In the genomic region with DNA sequence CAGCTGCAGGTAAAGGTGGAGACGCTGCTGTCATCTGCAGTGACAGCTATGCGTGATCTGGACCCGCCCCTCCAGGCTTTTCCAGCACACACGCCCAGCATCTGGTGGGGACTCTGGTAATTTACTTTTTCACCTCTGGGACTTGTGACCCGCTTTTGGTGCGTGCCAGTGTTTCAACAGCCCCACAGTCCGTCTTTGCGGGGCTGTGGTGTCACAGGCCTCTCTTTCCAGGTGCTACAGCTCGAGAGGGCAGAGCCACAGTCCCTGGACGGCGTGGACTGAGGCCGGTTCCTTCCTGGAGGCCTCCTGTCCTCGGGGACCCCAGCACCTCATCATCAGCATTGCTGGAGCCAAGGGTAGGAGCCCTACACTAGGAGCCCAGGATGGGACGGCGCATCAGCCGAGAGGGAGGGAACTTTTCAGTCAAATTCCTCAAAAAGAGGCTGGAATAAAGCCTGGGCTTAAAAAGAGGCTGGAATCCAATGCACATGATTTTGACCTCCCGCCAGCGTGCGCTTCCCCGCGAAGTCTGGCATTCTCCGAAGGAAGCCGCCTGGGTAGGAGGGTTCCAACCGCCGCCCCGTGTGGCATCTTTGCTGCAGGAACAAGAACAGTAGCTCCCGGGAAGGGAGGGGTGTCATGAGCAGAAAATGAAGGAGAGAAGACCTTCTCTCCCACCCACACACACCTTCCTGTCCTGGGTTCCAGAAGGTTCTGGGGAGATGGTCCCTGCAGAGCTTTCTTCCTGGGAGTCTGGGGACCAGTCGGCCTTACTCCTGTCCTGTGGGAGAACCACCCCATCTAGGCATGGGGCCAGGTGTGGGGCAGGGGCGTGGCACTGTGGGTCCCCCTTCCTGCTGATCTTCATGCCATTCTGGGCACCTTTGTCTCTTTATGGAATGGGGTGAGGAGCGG, we compare ENCODE assay signal across 22 cellular contexts. TPM values are rescaled to one million over a fixed set of nuclear protein-coding genes. Genes with fewer than 3 reads are reported as not detected.
A peak's percentile ranks its signal among the peaks of the same experiment; 100 is the strongest.
DNase-seq lines count a peak whose midpoint lies in the region; ATAC-seq and TF ChIP-seq lines count a peak whose summit lies in the region.
"Had no signal": no experiment of that assay in that cellular context is flagged by ENCODE, and none has a peak within 500 bp of the region (broad histone marks: within the 10 kb centered on the region; RNA-seq: fewer than 3 reads in every experiment).

No MANE protein-coding gene starts in this region.

- H3K9me3 ChIP-seq in DND-41 (ENCODE audit: insufficient read depth, low read length, severe bottlenecking) (no peaks in the 10 kb centered on the region), breast epithelium (no peaks in the 10 kb centered on the region)
- H3K9me3 ChIP-seq: MG63 had no signal

- no peak overlapping the region for H3K4me2 ChIP-seq in DND-41 (ENCODE audit: insufficient read depth, low read length)

- H3K4me1 ChIP-seq in DND-41 (ENCODE audit: insufficient read depth, low read length) (no peaks in the 10 kb centered on the region; the same call in 1 of the 2 replicates), breast epithelium (no peaks in the 10 kb centered on the region)

- no peak overlapping the region for H2AFZ ChIP-seq in DND-41 (ENCODE audit: low read depth, low read length)

- no peak overlapping the region for H3K9ac ChIP-seq in DND-41 (ENCODE audit: low read depth, low read length)

- no peaks in the 10 kb centered on the region for H4K20me1 ChIP-seq in DND-41 (ENCODE audit: insufficient read depth, low read length)

- peak; percentile 12 for DNase-seq in activated T-cell treated with anti-CD3 and anti-CD28 coated beads, Interleukin-2, amount 50 U/mL, for 24 hours
- DNase-seq in activated T-cell treated with anti-CD3 and anti-CD28 coated beads, Interleukin-2, amount 50 U/mL, for 4 hours, result no peak
- DNase-seq in DND-41 (peak; percentile 1), osteocyte (ENCODE audit: extremely low spot score, unreplicated experiment) (peak; percentile 79), coronary artery (ENCODE audit: low spot score) (no peak), COLO668 (lab: John Stamatoyannopoulos, UW; ENCODE audit: unreplicated experiment) (no peak), breast epithelium (ENCODE audit: low spot score in 2 of 2) (no peak)
- DNase-seq in activated CD8-positive, alpha-beta memory T cell treated with anti-CD3 and anti-CD28 coated beads, Interleukin-2, amount 10 ng/mL, durations not matched to agents 7 days and 5 days, result peak; percentile 16
- DNase-seq: AML-193, DMS53, EL, GF-D8, NCI-H1417, NCI-H1694 treated with DMSO at 0.1 percent for 48 hours, NCI-H2081 treated with DMSO at 0.1 percent for 48 hours, NCI-H2171 treated with DMSO at 0.1 percent for 48 hours, NCI-H524 treated with DMSO at 0.1 percent for 48 hours, NCI-H82 had no signal

- peaks cover 3% of the 10 kb centered on the region for H3K4me1 Mint-ChIP-seq in activated T-cell treated with anti-CD3 and anti-CD28 coated beads, Interleukin-2, amount 50 U/mL, for 24 hours (ENCODE audit: low read depth)
- H3K4me1 Mint-ChIP-seq in activated T-cell treated with anti-CD3 and anti-CD28 coated beads, Interleukin-2, amount 50 U/mL, for 4 hours (ENCODE audit: low read depth), result no peaks in the 10 kb centered on the region
- no peaks in the 10 kb centered on the region for H3K4me1 Mint-ChIP-seq in activated CD8-positive, alpha-beta memory T cell treated with anti-CD3 and anti-CD28 coated beads, Interleukin-2, amount 10 ng/mL, durations not matched to agents 7 days and 5 days
- H3K4me1 Mint-ChIP-seq in osteocyte (ENCODE audit: unreplicated experiment), result peaks cover 11% of the 10 kb centered on the region

- no peaks in the 10 kb centered on the region for H3K27me3 Mint-ChIP-seq in activated T-cell treated with anti-CD3 and anti-CD28 coated beads, Interleukin-2, amount 50 U/mL, for 24 hours
- H3K27me3 Mint-ChIP-seq in activated T-cell treated with anti-CD3 and anti-CD28 coated beads, Interleukin-2, amount 50 U/mL, for 4 hours (ENCODE audit: low read depth), result no peaks in the 10 kb centered on the region
- H3K27me3 Mint-ChIP-seq in activated CD8-positive, alpha-beta memory T cell treated with anti-CD3 and anti-CD28 coated beads, Interleukin-2, amount 10 ng/mL, durations not matched to agents 7 days and 5 days, result no peaks in the 10 kb centered on the region
- no peaks in the 10 kb centered on the region for H3K27me3 Mint-ChIP-seq in osteocyte (ENCODE audit: unreplicated experiment)

- H3K36me3 Mint-ChIP-seq in activated T-cell treated with anti-CD3 and anti-CD28 coated beads, Interleukin-2, amount 50 U/mL, for 24 hours (ENCODE audit: low read depth), result peaks cover 95% of the 10 kb centered on the region
- H3K36me3 Mint-ChIP-seq in activated T-cell treated with anti-CD3 and anti-CD28 coated beads, Interleukin-2, amount 50 U/mL, for 4 hours (ENCODE audit: insufficient read depth), result peaks cover 68% of the 10 kb centered on the region
- peaks cover 54% of the 10 kb centered on the region for H3K36me3 Mint-ChIP-seq in activated CD8-positive, alpha-beta memory T cell treated with anti-CD3 and anti-CD28 coated beads, Interleukin-2, amount 10 ng/mL, durations not matched to agents 7 days and 5 days
- H3K36me3 Mint-ChIP-seq in osteocyte (ENCODE audit: unreplicated experiment), result peaks cover 46% of the 10 kb centered on the region

- H3K79me2 ChIP-seq in DND-41 (ENCODE audit: insufficient read depth, low read length), result no peaks in the 10 kb centered on the region

- TF ChIP-seq POLR2A in breast epithelium (IDR thresholded peaks at IDR 0.05), result no peak

- no peak overlapping the region for H3K4me3 ChIP-seq in DND-41 (ENCODE audit: low read depth in 1 of 2, low read length in 2 of 2)
- no peak overlapping the region for H3K4me3 ChIP-seq in coronary artery
- no peak overlapping the region for H3K4me3 ChIP-seq in breast epithelium
- H3K4me3 ChIP-seq: MG63 had no signal

- CTCF ChIA-PET in activated CD8-positive, alpha-beta memory T cell treated with anti-CD3 and anti-CD28 coated beads, Interleukin-2, amount 10 ng/mL, durations not matched to agents 7 days and 5 days (lab: Charles Lee), result no interaction called here

- no peak for TF ChIP-seq CTCF in DND-41 (IDR thresholded peaks at IDR 0.05; ENCODE audit: borderline replicate concordance, extremely low read depth, low read length, poor library complexity, severe bottlenecking)
- no peak for TF ChIP-seq CTCF in osteocyte (IDR thresholded peaks at IDR 0.05)
- TF ChIP-seq CTCF in coronary artery (IDR thresholded peaks at IDR 0.05), result no peak
- no peak for TF ChIP-seq CTCF in breast epithelium (IDR thresholded peaks at IDR 0.05)

- H3K36me3 ChIP-seq in DND-41 (ENCODE audit: insufficient read depth, low read length), result peaks cover 64% of the 10 kb centered on the region
- peaks cover 4% of the 10 kb centered on the region for H3K36me3 ChIP-seq in breast epithelium

- no peaks in the 10 kb centered on the region for H3K27me3 ChIP-seq in DND-41 (ENCODE audit: insufficient read depth, low read length, poor library complexity)
- H3K27me3 ChIP-seq in breast epithelium, result no peaks in the 10 kb centered on the region
- H3K27me3 ChIP-seq: MG63 had no signal

- no peak overlapping the region for H3K27ac Mint-ChIP-seq in activated T-cell treated with anti-CD3 and anti-CD28 coated beads, Interleukin-2, amount 50 U/mL, for 24 hours
- no peak overlapping the region for H3K27ac Mint-ChIP-seq in activated CD8-positive, alpha-beta memory T cell treated with anti-CD3 and anti-CD28 coated beads, Interleukin-2, amount 10 ng/mL, durations not matched to agents 7 days and 5 days
- H3K27ac Mint-ChIP-seq in osteocyte (ENCODE audit: unreplicated experiment), result no peak overlapping the region

- H3K27ac ChIP-seq in DND-41 (ENCODE audit: low read length) (no peak overlapping the region), coronary artery (no peak overlapping the region), breast epithelium (no peak overlapping the region)

- H3K9me3 Mint-ChIP-seq in activated T-cell treated with anti-CD3 and anti-CD28 coated beads, Interleukin-2, amount 50 U/mL, for 24 hours, result peaks cover 12% of the 10 kb centered on the region
- H3K9me3 Mint-ChIP-seq in activated T-cell treated with anti-CD3 and anti-CD28 coated beads, Interleukin-2, amount 50 U/mL, for 4 hours, result peaks cover 3% of the 10 kb centered on the region
- no peaks in the 10 kb centered on the region for H3K9me3 Mint-ChIP-seq in activated CD8-positive, alpha-beta memory T cell treated with anti-CD3 and anti-CD28 coated beads, Interleukin-2, amount 10 ng/mL, durations not matched to agents 7 days and 5 days (ENCODE audit: low read depth)
- no peaks in the 10 kb centered on the region for H3K9me3 Mint-ChIP-seq in osteocyte (ENCODE audit: unreplicated experiment)

- no peak overlapping the region for H3K4me3 Mint-ChIP-seq in activated T-cell treated with anti-CD3 and anti-CD28 coated beads, Interleukin-2, amount 50 U/mL, for 24 hours
- no peak overlapping the region for H3K4me3 Mint-ChIP-seq in activated T-cell treated with anti-CD3 and anti-CD28 coated beads, Interleukin-2, amount 50 U/mL, for 4 hours
- H3K4me3 Mint-ChIP-seq in activated CD8-positive, alpha-beta memory T cell treated with anti-CD3 and anti-CD28 coated beads, Interleukin-2, amount 10 ng/mL, durations not matched to agents 7 days and 5 days, result no peak overlapping the region
- no peak overlapping the region for H3K4me3 Mint-ChIP-seq in osteocyte (ENCODE audit: unreplicated experiment)

- no peak for ATAC-seq in activated T-cell treated with anti-CD3 and anti-CD28 coated beads, Interleukin-2, amount 50 U/mL, for 4 hours
- no peak for ATAC-seq in DND-41 (ENCODE audit: insufficient read depth, low read depth)
- no peak for ATAC-seq in activated CD8-positive, alpha-beta memory T cell treated with anti-CD3 and anti-CD28 coated beads, Interleukin-2, amount 10 ng/mL, durations not matched to agents 7 days and 5 days
- ATAC-seq: Panc1 had no signal

- intact Hi-C loops in breast epithelium (cut with DNase I; ENCODE audit: low total_unique reads), result no loop called here

RNA-seq across cellular contexts. Expression of a gene that starts 25.7 kb away (rescaled TPM):
- not detected for total RNA-seq in activated T-cell treated with anti-CD3 and anti-CD28 coated beads, Interleukin-2, amount 50 U/mL, for 4 hours
- total RNA-seq in activated CD8-positive, alpha-beta memory T cell treated with anti-CD3 and anti-CD28 coated beads, Interleukin-2, amount 10 ng/mL, durations not matched to agents 7 days and 5 days, result not detected
- not detected in 2 replicates for total RNA-seq in osteocyte
- under 1 TPM in 1 of 3 donors, not detected in 2; 0.16 TPM for total RNA-seq in breast epithelium
- total RNA-seq: A172, LHCN-M2 had no signal

RNA-seq across cellular contexts. Expression of a gene that starts 36.5 kb away (rescaled TPM):
- total RNA-seq in activated T-cell treated with anti-CD3 and anti-CD28 coated beads, Interleukin-2, amount 50 U/mL, for 4 hours, result not detected
- not detected for total RNA-seq in activated CD8-positive, alpha-beta memory T cell treated with anti-CD3 and anti-CD28 coated beads, Interleukin-2, amount 10 ng/mL, durations not matched to agents 7 days and 5 days
- total RNA-seq in osteocyte, result not detected in 2 replicates
- total RNA-seq in breast epithelium, result under 1 TPM in 1 of 3 donors, not detected in 2; 0.32 TPM
- total RNA-seq: A172, LHCN-M2 had no signal

RNA-seq across cellular contexts. Expression of a gene that starts 46.9 kb away (rescaled TPM):
- not detected for total RNA-seq in activated T-cell treated with anti-CD3 and anti-CD28 coated beads, Interleukin-2, amount 50 U/mL, for 4 hours
- not detected for total RNA-seq in activated CD8-positive, alpha-beta memory T cell treated with anti-CD3 and anti-CD28 coated beads, Interleukin-2, amount 10 ng/mL, durations not matched to agents 7 days and 5 days
- total RNA-seq in osteocyte (not detected in 2 replicates), breast epithelium (under 1 TPM in 1 of 3 donors, not detected in 2; 0.32 TPM)
- total RNA-seq: A172, LHCN-M2 had no signal

RNA-seq across cellular contexts. Expression of a gene that starts 48.3 kb away (rescaled TPM):
- 10 to 100 TPM; 29.4 to 43.1 (median 30.6) TPM for total RNA-seq in activated T-cell treated with anti-CD3 and anti-CD28 coated beads, Interleukin-2, amount 50 U/mL, for 4 hours
- total RNA-seq in activated CD8-positive, alpha-beta memory T cell treated with anti-CD3 and anti-CD28 coated beads, Interleukin-2, amount 10 ng/mL, durations not matched to agents 7 days and 5 days, result 100 to 1,000 TPM in 1 of 2 experiments, 10 to 100 TPM in 1; 97.7 to 134 TPM
- 51.0 and 55.4 TPM in 2 replicates for total RNA-seq in osteocyte
- 10 to 100 TPM; 58.6 to 83.6 (median 70.5) TPM for total RNA-seq in breast epithelium

RNA-seq across cellular contexts. Expression of a gene that starts 53.1 kb away (rescaled TPM):
- 10 to 100 TPM; 29.8 to 39.2 (median 32.0) TPM for total RNA-seq in activated T-cell treated with anti-CD3 and anti-CD28 coated beads, Interleukin-2, amount 50 U/mL, for 4 hours
- total RNA-seq in activated CD8-positive, alpha-beta memory T cell treated with anti-CD3 and anti-CD28 coated beads, Interleukin-2, amount 10 ng/mL, durations not matched to agents 7 days and 5 days, result 10 to 100 TPM; 54.7 to 90.5 TPM
- total RNA-seq in osteocyte (29.8 and 30.2 TPM in 2 replicates), breast epithelium (10 to 100 TPM; 14.7 to 31.7 (median 25.2) TPM)

Comparison
In these comparisons a context has a peak if more than half of its experiments do, and no peak if none do; other contexts are left out.
1. DNase-seq: peak in activated T-cell treated with anti-CD3 and anti-CD28 coated beads, Interleukin-2, amount 50 U/mL, for 24 hours (single experiment), DND-41 (single experiment), activated CD8-positive, alpha-beta memory T cell treated with anti-CD3 and anti-CD28 coated beads, Interleukin-2, amount 10 ng/mL, durations not matched to agents 7 days and 5 days (single experiment) and osteocyte (single experiment); none in activated T-cell treated with anti-CD3 and anti-CD28 coated beads, Interleukin-2, amount 50 U/mL, for 4 hours (single experiment), coronary artery (single experiment), COLO668 (single experiment) and breast epithelium (0 of 2).